ENCODE assay signal across 23 cellular contexts in genomic region chr10:77825965-77826364, GRCh38.
"Had no signal": no experiment of that assay in that cellular context is flagged by ENCODE, and none has a peak within 500 bp of the region (broad histone marks: within the 10 kb centered on the region; RNA-seq: fewer than 3 reads in every experiment).

No MANE protein-coding gene starts in this region.

- H3K4me3 Mint-ChIP-seq: activated B cell treated with CpG ODN at 0.5 μM for 24 hours; activated CD4-positive, alpha-beta T cell treated with anti-CD3 and anti-CD28 coated beads for 36 hours; activated naive CD8-positive, alpha-beta T cell; activated T-cell treated with anti-CD3 and anti-CD28 coated beads, Interleukin-2, amount 50 U/mL, for 4 hours; naive thymus-derived CD8-positive, alpha-beta T cell; stimulated activated naive CD8-positive, alpha-beta T cell treated with anti-CD3 and anti-CD28 coated beads, Interleukin-15, amount 100 ng/mL, for 72 hours had no signal

- H3K9me3 Mint-ChIP-seq: activated B cell treated with CpG ODN at 0.5 μM for 24 hours; activated T-cell treated with anti-CD3 and anti-CD28 coated beads, Interleukin-2, amount 50 U/mL, for 4 hours; activated T-helper 2 cell treated with anti-CD3 and anti-CD28 coated beads, Interferon-gamma antibody, Interleukin-2, Interleukin-4, amounts not matched to agents 10 μg/mL and 5 μg/mL and 100 μg/mL, durations not matched to agents 14 hours and 24 hours and 36 hours; naive thymus-derived CD8-positive, alpha-beta T cell; stimulated activated naive CD8-positive, alpha-beta T cell treated with anti-CD3 and anti-CD28 coated beads, Interleukin-15, amount 100 ng/mL, for 72 hours had no signal

- H3K27ac ChIP-seq: neutrophil, ovary, tibial nerve had no signal

- H3K4me1 ChIP-seq: tibial nerve had no signal

- H3K27me3 Mint-ChIP-seq: activated B cell treated with CpG ODN at 0.5 μM for 24 hours; activated CD4-positive, alpha-beta T cell treated with anti-CD3 and anti-CD28 coated beads for 36 hours; activated naive CD8-positive, alpha-beta T cell; naive thymus-derived CD8-positive, alpha-beta T cell; stimulated activated naive CD8-positive, alpha-beta T cell treated with anti-CD3 and anti-CD28 coated beads, Interleukin-15, amount 100 ng/mL, for 72 hours had no signal

- H3K9me3 ChIP-seq: adrenal gland, neutrophil, ovary, tibial nerve had no signal

- H3K36me3 ChIP-seq: neutrophil, ovary had no signal

- DNase-seq: activated B cell treated with CpG ODN at 0.5 μM for 24 hours; activated CD4-positive, alpha-beta T cell treated with anti-CD3 and anti-CD28 coated beads for 36 hours; activated CD4-positive, alpha-beta T cell treated with anti-CD3 and anti-CD28 coated beads, Interleukin-2, amount 50 U/mL, for 48 hours; activated CD8-positive, alpha-beta memory T cell treated with anti-CD3 and anti-CD28 coated beads, Interleukin-2, amount 50 U/mL, for 48 hours; activated naive CD4-positive, alpha-beta T cell; activated T-cell treated with anti-CD3 and anti-CD28 coated beads, Interleukin-2, amount 50 U/mL, for 4 hours; adrenal gland; central memory CD4-positive, alpha-beta T cell; effector memory CD4-positive, alpha-beta T cell; foreskin melanocyte; glutamatergic neuron; hippocampal formation; left colon; ovary; stimulated activated CD4-positive, alpha-beta T cell treated with anti-CD3 and anti-CD28 coated beads, Interleukin-1b, Interleukin-23, amount 100 ng/mL, for 48 hours; stimulated activated naive CD8-positive, alpha-beta T cell treated with anti-CD3 and anti-CD28 coated beads, Interleukin-15, amount 100 ng/mL, for 72 hours had no signal

- H3K36me3 Mint-ChIP-seq: activated naive CD8-positive, alpha-beta T cell; naive thymus-derived CD8-positive, alpha-beta T cell had no signal

- H3K27me3 ChIP-seq: adrenal gland, neutrophil, ovary, tibial nerve had no signal

- H3K4me3 ChIP-seq: adrenal gland, ovary, tibial nerve had no signal

- H3K4me1 Mint-ChIP-seq: activated B cell treated with CpG ODN at 0.5 μM for 24 hours; activated CD4-positive, alpha-beta T cell treated with anti-CD3 and anti-CD28 coated beads for 36 hours; naive thymus-derived CD8-positive, alpha-beta T cell had no signal

- ATAC-seq: activated CD4-positive, alpha-beta T cell treated with anti-CD3 and anti-CD28 coated beads for 36 hours; activated T-cell treated with anti-CD3 and anti-CD28 coated beads, Interleukin-2, amount 50 U/mL, for 4 hours; esophagus mucosa; naive thymus-derived CD8-positive, alpha-beta T cell; right cardiac atrium; stimulated activated naive CD8-positive, alpha-beta T cell treated with anti-CD3 and anti-CD28 coated beads, Interleukin-15, amount 100 ng/mL, for 72 hours had no signal

- H3K27ac Mint-ChIP-seq: activated B cell treated with CpG ODN at 0.5 μM for 24 hours; activated CD4-positive, alpha-beta T cell treated with anti-CD3 and anti-CD28 coated beads for 36 hours; activated naive CD8-positive, alpha-beta T cell; activated T-helper 2 cell treated with anti-CD3 and anti-CD28 coated beads, Interferon-gamma antibody, Interleukin-2, Interleukin-4, amounts not matched to agents 10 μg/mL and 5 μg/mL and 100 μg/mL, durations not matched to agents 14 hours and 24 hours and 36 hours; stimulated activated naive CD8-positive, alpha-beta T cell treated with anti-CD3 and anti-CD28 coated beads, Interleukin-15, amount 100 ng/mL, for 72 hours had no signal
